1 cellular context compared by ENCODE assay signal in the genomic region with DNA sequence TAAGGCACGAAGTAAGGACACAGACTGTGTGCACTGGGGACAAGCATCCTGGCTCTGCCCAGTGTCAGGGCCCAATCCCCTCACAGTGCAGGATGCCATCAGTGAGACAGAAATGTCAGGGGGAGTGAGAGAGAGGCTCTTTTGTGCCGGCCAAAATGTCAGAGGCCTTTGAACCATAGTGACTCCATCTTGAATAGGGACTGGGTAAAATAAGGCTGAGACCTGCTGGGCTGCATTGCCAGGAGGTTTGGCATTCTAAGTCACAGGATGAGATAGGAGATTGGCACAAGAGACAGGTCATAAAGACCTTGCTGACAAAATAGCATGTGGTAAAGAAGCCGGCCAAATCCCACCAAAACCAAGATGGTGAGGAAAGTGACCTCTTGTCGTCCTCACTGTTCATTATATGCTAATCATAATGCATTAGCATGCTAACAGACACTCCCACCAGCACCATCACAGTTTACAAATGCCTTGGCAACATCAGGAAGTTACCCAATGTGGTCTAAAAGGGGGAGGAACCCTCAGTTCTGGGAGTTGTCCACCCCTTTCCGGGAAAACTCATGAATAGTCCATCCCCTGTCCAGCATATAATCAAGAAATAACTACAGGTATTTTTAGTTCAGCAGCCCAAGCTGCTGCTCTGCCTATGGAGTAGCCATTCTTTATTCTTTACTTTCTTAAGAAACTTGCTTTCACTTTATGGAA.
TF ChIP-seq lines count a peak whose summit lies in the region.

No MANE protein-coding gene starts in this region.

TF ChIP-seq in K562, 482 proteins besides CTCF, POLR2A, EP300 and RAD21 (continued from another document and continues in another):
- TF ChIP-seq, protein P1, sequence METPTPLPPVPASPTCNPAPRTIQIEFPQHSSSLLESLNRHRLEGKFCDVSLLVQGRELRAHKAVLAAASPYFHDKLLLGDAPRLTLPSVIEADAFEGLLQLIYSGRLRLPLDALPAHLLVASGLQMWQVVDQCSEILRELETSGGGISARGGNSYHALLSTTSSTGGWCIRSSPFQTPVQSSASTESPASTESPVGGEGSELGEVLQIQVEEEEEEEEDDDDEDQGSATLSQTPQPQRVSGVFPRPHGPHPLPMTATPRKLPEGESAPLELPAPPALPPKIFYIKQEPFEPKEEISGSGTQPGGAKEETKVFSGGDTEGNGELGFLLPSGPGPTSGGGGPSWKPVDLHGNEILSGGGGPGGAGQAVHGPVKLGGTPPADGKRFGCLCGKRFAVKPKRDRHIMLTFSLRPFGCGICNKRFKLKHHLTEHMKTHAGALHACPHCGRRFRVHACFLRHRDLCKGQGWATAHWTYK (CRISPR knock-in tag; IDR thresholded peaks at IDR 0.05), result peak; percentile 95
- TF ChIP-seq SRSF1 (IDR thresholded peaks at IDR 0.05; ENCODE audit: low read depth, low read length) (no peak), ARID2 (IDR thresholded peaks at IDR 0.05) (no peak), FOXJ2 (tag; IDR thresholded peaks at IDR 0.05) (no peak), TCFL5 (CRISPR knock-in tag; conservative IDR thresholded peaks at IDR 0.05) (peak; percentile 77), GATAD2B (IDR thresholded peaks at IDR 0.05; ENCODE audit: borderline replicate concordance) (no peak), SPI1 (IDR thresholded peaks at IDR 0.05; ENCODE audit: borderline replicate concordance, low read depth, low read length) (no peak), LEF1 (IDR thresholded peaks at IDR 0.05) (no peak), ZSCAN32 (CRISPR knock-in tag; IDR thresholded peaks at IDR 0.05) (peak; percentile 71; the same call in 1 of the 2 replicates), SMARCC2 (IDR thresholded peaks at IDR 0.05; ENCODE audit: low read depth) (no peak), NFE2 (IDR thresholded peaks at IDR 0.05; ENCODE audit: low read depth) (no peak), C11orf30 (IDR thresholded peaks at IDR 0.05; ENCODE audit: low read depth) (no peak), ESRRB (CRISPR knock-in tag; IDR thresholded peaks at IDR 0.05; ENCODE audit: borderline replicate concordance) (no peak), GABPA (tag; conservative IDR thresholded peaks at IDR 0.05; ENCODE audit: low read depth) (peak; percentile 63), HDAC1 (IDR thresholded peaks at IDR 0.05) (no peak), ARHGAP35 (IDR thresholded peaks at IDR 0.05; ENCODE audit: partially characterized antibody) (no peak), DPF2 (IDR thresholded peaks at IDR 0.05) (no peak), BRD4 (IDR thresholded peaks at IDR 0.05) (no peak), RBM17 (IDR thresholded peaks at IDR 0.05; ENCODE audit: borderline replicate concordance, low read depth, low read length) (no peak), MXI1 (IDR thresholded peaks at IDR 0.05; ENCODE audit: low read depth, low read length) (no peak), ZNF232 (CRISPR knock-in tag; IDR thresholded peaks at IDR 0.05) (no peak), TAF7 (tag; IDR thresholded peaks at IDR 0.05) (peak; percentile 84), CCNT2 (IDR thresholded peaks at IDR 0.05; ENCODE audit: borderline replicate concordance, extremely low read depth, insufficient read length, low read depth, low read length) (no peak), TAF9B (IDR thresholded peaks at IDR 0.05; ENCODE audit: partially characterized antibody) (no peak)
- TF ChIP-seq, protein P2, sequence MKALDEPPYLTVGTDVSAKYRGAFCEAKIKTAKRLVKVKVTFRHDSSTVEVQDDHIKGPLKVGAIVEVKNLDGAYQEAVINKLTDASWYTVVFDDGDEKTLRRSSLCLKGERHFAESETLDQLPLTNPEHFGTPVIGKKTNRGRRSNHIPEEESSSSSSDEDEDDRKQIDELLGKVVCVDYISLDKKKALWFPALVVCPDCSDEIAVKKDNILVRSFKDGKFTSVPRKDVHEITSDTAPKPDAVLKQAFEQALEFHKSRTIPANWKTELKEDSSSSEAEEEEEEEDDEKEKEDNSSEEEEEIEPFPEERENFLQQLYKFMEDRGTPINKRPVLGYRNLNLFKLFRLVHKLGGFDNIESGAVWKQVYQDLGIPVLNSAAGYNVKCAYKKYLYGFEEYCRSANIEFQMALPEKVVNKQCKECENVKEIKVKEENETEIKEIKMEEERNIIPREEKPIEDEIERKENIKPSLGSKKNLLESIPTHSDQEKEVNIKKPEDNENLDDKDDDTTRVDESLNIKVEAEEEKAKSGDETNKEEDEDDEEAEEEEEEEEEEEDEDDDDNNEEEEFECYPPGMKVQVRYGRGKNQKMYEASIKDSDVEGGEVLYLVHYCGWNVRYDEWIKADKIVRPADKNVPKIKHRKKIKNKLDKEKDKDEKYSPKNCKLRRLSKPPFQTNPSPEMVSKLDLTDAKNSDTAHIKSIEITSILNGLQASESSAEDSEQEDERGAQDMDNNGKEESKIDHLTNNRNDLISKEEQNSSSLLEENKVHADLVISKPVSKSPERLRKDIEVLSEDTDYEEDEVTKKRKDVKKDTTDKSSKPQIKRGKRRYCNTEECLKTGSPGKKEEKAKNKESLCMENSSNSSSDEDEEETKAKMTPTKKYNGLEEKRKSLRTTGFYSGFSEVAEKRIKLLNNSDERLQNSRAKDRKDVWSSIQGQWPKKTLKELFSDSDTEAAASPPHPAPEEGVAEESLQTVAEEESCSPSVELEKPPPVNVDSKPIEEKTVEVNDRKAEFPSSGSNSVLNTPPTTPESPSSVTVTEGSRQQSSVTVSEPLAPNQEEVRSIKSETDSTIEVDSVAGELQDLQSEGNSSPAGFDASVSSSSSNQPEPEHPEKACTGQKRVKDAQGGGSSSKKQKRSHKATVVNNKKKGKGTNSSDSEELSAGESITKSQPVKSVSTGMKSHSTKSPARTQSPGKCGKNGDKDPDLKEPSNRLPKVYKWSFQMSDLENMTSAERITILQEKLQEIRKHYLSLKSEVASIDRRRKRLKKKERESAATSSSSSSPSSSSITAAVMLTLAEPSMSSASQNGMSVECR (CRISPR knock-in tag; IDR thresholded peaks at IDR 0.05), result no peak
- TF ChIP-seq, protein P3, sequence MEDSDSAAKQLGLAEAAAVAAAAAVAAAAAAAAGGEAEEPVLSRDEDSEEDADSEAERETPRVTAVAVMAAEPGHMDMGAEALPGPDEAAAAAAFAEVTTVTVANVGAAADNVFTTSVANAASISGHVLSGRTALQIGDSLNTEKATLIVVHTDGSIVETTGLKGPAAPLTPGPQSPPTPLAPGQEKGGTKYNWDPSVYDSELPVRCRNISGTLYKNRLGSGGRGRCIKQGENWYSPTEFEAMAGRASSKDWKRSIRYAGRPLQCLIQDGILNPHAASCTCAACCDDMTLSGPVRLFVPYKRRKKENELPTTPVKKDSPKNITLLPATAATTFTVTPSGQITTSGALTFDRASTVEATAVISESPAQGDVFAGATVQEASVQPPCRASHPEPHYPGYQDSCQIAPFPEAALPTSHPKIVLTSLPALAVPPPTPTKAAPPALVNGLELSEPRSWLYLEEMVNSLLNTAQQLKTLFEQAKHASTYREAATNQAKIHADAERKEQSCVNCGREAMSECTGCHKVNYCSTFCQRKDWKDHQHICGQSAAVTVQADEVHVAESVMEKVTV (CRISPR knock-in tag; IDR thresholded peaks at IDR 0.05), result peak; percentile 43; the same call in 1 of the 2 replicates
- TF ChIP-seq, protein P4, sequence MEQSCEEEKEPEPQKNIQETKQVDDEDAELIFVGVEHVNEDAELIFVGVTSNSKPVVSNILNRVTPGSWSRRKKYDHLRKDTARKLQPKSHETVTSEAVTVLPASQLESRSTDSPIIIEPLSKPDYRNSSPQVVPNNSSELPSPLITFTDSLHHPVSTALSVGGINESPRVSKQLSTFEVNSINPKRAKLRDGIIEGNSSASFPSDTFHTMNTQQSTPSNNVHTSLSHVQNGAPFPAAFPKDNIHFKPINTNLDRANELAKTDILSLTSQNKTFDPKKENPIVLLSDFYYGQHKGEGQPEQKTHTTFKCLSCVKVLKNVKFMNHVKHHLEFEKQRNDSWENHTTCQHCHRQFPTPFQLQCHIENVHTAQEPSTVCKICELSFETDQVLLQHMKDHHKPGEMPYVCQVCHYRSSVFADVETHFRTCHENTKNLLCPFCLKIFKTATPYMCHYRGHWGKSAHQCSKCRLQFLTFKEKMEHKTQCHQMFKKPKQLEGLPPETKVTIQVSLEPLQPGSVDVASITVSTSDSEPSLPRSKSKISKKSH (CRISPR knock-in tag; IDR thresholded peaks at IDR 0.05), result no peak
- TF ChIP-seq, protein P5, sequence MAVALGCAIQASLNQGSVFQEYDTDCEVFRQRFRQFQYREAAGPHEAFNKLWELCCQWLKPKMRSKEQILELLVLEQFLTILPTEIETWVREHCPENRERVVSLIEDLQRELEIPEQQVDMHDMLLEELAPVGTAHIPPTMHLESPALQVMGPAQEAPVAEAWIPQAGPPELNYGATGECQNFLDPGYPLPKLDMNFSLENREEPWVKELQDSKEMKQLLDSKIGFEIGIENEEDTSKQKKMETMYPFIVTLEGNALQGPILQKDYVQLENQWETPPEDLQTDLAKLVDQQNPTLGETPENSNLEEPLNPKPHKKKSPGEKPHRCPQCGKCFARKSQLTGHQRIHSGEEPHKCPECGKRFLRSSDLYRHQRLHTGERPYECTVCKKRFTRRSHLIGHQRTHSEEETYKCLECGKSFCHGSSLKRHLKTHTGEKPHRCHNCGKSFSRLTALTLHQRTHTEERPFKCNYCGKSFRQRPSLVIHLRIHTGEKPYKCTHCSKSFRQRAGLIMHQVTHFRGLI (CRISPR knock-in tag; IDR thresholded peaks at IDR 0.05), result peak; percentile 67; the same call in 1 of the 2 replicates
- TF ChIP-seq, protein P6, sequence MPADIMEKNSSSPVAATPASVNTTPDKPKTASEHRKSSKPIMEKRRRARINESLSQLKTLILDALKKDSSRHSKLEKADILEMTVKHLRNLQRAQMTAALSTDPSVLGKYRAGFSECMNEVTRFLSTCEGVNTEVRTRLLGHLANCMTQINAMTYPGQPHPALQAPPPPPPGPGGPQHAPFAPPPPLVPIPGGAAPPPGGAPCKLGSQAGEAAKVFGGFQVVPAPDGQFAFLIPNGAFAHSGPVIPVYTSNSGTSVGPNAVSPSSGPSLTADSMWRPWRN (IDR thresholded peaks at IDR 0.05; ENCODE audit: low read depth), result no peak
- TF ChIP-seq, protein P7, sequence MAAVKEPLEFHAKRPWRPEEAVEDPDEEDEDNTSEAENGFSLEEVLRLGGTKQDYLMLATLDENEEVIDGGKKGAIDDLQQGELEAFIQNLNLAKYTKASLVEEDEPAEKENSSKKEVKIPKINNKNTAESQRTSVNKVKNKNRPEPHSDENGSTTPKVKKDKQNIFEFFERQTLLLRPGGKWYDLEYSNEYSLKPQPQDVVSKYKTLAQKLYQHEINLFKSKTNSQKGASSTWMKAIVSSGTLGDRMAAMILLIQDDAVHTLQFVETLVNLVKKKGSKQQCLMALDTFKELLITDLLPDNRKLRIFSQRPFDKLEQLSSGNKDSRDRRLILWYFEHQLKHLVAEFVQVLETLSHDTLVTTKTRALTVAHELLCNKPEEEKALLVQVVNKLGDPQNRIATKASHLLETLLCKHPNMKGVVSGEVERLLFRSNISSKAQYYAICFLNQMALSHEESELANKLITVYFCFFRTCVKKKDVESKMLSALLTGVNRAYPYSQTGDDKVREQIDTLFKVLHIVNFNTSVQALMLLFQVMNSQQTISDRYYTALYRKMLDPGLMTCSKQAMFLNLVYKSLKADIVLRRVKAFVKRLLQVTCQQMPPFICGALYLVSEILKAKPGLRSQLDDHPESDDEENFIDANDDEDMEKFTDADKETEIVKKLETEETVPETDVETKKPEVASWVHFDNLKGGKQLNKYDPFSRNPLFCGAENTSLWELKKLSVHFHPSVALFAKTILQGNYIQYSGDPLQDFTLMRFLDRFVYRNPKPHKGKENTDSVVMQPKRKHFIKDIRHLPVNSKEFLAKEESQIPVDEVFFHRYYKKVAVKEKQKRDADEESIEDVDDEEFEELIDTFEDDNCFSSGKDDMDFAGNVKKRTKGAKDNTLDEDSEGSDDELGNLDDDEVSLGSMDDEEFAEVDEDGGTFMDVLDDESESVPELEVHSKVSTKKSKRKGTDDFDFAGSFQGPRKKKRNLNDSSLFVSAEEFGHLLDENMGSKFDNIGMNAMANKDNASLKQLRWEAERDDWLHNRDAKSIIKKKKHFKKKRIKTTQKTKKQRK (IDR thresholded peaks at IDR 0.05; ENCODE audit: borderline replicate concordance, low read depth, low read length), result no peak
- TF ChIP-seq, protein P8, sequence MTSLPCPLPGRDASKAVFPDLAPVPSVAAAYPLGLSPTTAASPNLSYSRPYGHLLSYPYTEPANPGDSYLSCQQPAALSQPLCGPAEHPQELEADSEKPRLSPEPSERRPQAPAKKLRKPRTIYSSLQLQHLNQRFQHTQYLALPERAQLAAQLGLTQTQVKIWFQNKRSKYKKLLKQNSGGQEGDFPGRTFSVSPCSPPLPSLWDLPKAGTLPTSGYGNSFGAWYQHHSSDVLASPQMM (CRISPR knock-in tag; IDR thresholded peaks at IDR 0.05), result no peak
- TF ChIP-seq, protein P9, sequence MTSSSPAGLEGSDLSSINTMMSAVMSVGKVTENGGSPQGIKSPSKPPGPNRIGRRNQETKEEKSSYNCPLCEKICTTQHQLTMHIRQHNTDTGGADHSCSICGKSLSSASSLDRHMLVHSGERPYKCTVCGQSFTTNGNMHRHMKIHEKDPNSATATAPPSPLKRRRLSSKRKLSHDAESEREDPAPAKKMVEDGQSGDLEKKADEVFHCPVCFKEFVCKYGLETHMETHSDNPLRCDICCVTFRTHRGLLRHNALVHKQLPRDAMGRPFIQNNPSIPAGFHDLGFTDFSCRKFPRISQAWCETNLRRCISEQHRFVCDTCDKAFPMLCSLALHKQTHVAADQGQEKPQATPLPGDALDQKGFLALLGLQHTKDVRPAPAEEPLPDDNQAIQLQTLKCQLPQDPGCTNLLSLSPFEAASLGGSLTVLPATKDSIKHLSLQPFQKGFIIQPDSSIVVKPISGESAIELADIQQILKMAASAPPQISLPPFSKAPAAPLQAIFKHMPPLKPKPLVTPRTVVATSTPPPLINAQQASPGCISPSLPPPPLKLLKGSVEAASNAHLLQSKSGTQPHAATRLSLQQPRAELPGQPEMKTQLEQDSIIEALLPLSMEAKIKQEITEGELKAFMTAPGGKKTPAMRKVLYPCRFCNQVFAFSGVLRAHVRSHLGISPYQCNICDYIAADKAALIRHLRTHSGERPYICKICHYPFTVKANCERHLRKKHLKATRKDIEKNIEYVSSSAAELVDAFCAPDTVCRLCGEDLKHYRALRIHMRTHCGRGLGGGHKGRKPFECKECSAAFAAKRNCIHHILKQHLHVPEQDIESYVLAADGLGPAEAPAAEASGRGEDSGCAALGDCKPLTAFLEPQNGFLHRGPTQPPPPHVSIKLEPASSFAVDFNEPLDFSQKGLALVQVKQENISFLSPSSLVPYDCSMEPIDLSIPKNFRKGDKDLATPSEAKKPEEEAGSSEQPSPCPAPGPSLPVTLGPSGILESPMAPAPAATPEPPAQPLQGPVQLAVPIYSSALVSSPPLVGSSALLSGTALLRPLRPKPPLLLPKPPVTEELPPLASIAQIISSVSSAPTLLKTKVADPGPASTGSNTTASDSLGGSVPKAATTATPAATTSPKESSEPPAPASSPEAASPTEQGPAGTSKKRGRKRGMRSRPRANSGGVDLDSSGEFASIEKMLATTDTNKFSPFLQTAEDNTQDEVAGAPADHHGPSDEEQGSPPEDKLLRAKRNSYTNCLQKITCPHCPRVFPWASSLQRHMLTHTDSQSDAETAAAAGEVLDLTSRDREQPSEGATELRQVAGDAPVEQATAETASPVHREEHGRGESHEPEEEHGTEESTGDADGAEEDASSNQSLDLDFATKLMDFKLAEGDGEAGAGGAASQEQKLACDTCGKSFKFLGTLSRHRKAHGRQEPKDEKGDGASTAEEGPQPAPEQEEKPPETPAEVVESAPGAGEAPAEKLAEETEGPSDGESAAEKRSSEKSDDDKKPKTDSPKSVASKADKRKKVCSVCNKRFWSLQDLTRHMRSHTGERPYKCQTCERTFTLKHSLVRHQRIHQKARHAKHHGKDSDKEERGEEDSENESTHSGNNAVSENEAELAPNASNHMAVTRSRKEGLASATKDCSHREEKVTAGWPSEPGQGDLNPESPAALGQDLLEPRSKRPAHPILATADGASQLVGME (CRISPR knock-in tag; IDR thresholded peaks at IDR 0.05), result peak; percentile 81; the same call in 1 of the 2 replicates
